8 cellular contexts compared by ENCODE assay signal in genomic region chr1:103525607-103526507, GRCh38. TPM values are rescaled to one million over a fixed set of nuclear protein-coding genes. Genes with fewer than 3 reads are reported as not detected.
DNase-seq lines count a peak whose midpoint lies in the region; ATAC-seq lines count a peak whose summit lies in the region.

Gene RNPC3, plus strand, starts transcription at chr1:103525699. Its CDS starts 372 bp downstream, at chr1:103526071.

- peak within 1 kb of the TSS; percentile 97 for H3K27ac ChIP-seq in mesendoderm (ENCODE audit: low read depth, low read length)

- no peak within 1 kb of the TSS for H2AK5ac ChIP-seq in mesendoderm (ENCODE audit: low read length)

- peaks cover 2% of the 10 kb centered on the region for H3K79me1 ChIP-seq in mesendoderm (ENCODE audit: low read length)

- no peaks in the 10 kb centered on the region for H3K36me3 ChIP-seq in endocrine pancreas (ENCODE audit: control insufficient read depth, insufficient read depth, low read length)
- no peaks in the 10 kb centered on the region for H3K36me3 ChIP-seq in mesendoderm (ENCODE audit: control insufficient read depth, insufficient read depth, low read length)

- peak within 1 kb of the TSS; percentile 13 for H3K18ac ChIP-seq in mesendoderm (ENCODE audit: low read length)

- H3K4me1 ChIP-seq in endocrine pancreas (ENCODE audit: control insufficient read depth, insufficient read depth, low read length) = peaks cover 23% of the 10 kb centered on the region
- H3K4me1 ChIP-seq in mesendoderm (ENCODE audit: control insufficient read depth, low read depth, low read length) = no peaks in the 10 kb centered on the region

- no peak within 1 kb of the TSS for H4K5ac ChIP-seq in mesendoderm (ENCODE audit: low read length)

- no peak within 1 kb of the TSS for H4K8ac ChIP-seq in mesendoderm (ENCODE audit: low read depth, low read length)

- no peak within 1 kb of the TSS for H2BK15ac ChIP-seq in mesendoderm (replicated peaks; ENCODE audit: low read depth)

- no peak within 1 kb of the TSS for H2BK5ac ChIP-seq in mesendoderm (ENCODE audit: low read length)

- H3K4me3 ChIP-seq in endocrine pancreas (ENCODE audit: control insufficient read depth, insufficient read depth, low read length) (peak within 1 kb of the TSS; percentile 99), mesendoderm (ENCODE audit: low read length) (peak within 1 kb of the TSS; percentile 95)

- H3K4ac ChIP-seq in mesendoderm (ENCODE audit: low read depth, low read length) = no peak within 1 kb of the TSS

- H3K56ac ChIP-seq in mesendoderm (ENCODE audit: low read length) = peak within 1 kb of the TSS; percentile 95

- peak; percentile 71 for ATAC-seq in GM21360 (IDR thresholded peaks at IDR 0.05; ENCODE audit: unreplicated experiment)

- peak within 1 kb of the TSS; percentile 4 for H3K23ac ChIP-seq in mesendoderm (ENCODE audit: low read length)

- H2BK120ac ChIP-seq in mesendoderm (ENCODE audit: low read depth, low read length) = no peak within 1 kb of the TSS

- no CpG with 5 or more reads among the region's 62 CpGs for WGBS in mesendoderm (ENCODE audit: extremely low coverage, insufficient coverage, low lambda C conversion rate)

- H3K27me3 ChIP-seq in endocrine pancreas (ENCODE audit: control insufficient read depth, insufficient read depth, low read length) = no peaks in the 10 kb centered on the region
- H3K27me3 ChIP-seq in mesendoderm (ENCODE audit: insufficient read depth, low read length, poor library complexity) = no peaks in the 10 kb centered on the region

- H3K79me2 ChIP-seq in mesendoderm (ENCODE audit: control insufficient read depth, insufficient read depth, low read length) = peaks cover 7% of the 10 kb centered on the region

- peak within 1 kb of the TSS; percentile 93 for H3K9ac ChIP-seq in endocrine pancreas (ENCODE audit: control insufficient read depth, insufficient read depth, low read length)
- peak within 1 kb of the TSS; percentile 91 for H3K9ac ChIP-seq in mesendoderm (ENCODE audit: low read length)

- no peaks in the 10 kb centered on the region for H3K9me3 ChIP-seq in endocrine pancreas (ENCODE audit: control insufficient read depth, low read length)

- DNase-seq in COLO668 (lab: John Stamatoyannopoulos, UW; ENCODE audit: unreplicated experiment) (peak; percentile 92), HT1080 (ENCODE audit: low read depth) (peak; percentile 83), NOMO-1 treated with DMSO at 0.1 percent for 48 hours (lab: John Stamatoyannopoulos, UW; ENCODE audit: unreplicated experiment) (peak; percentile 90), mesendoderm (peak; percentile 92)
- DNase-seq in activated CD8-positive, alpha-beta memory T cell treated with anti-CD3 and anti-CD28 coated beads for 48 hours (ENCODE audit: low read depth in 2 of 3, low spot score in 2 of 3) = peak; percentile 54 to 84 (median 73)
- DNase-seq in stimulated activated CD8-positive, alpha-beta memory T cell treated with anti-CD3 and anti-CD28 coated beads, Interleukin-15, amount 100 ng/mL, for 1 hour (ENCODE audit: low read depth) = peak; percentile 70

- H3K4me2 ChIP-seq in mesendoderm (ENCODE audit: low read length) = peak within 1 kb of the TSS; percentile 45

RNA-seq across cellular contexts. Expression of gene RNPC3, which starts in this region (rescaled TPM):
- 4.1 and 7.4 TPM in 2 replicates for total RNA-seq in HT1080 (2014; rRNA removed; shearing (Covaris generic))
- polyA plus RNA-seq in HT1080 (2015; cell fraction: cytosol; rRNA removed) = 5.5 and 8.5 TPM in 2 replicates
- 51.0 and 61.1 TPM in 2 replicates for polyA plus RNA-seq in HT1080 (2015; cell fraction: nucleus; rRNA removed)
- 15.8 TPM for polyA plus RNA-seq in mesendoderm (2013, experiment 1 of 2)
- polyA plus RNA-seq in mesendoderm (2013, experiment 2 of 2) = 14.8 TPM

Comparison
In these comparisons a context has a peak if more than half of its experiments do, and no peak if none do; other contexts are left out.
1. Peak in every context shown above with its lines: DNase-seq, ATAC-seq, H3K4me3 ChIP-seq and H3K27ac ChIP-seq.